23 cellular contexts compared by ENCODE assay signal in the genomic region with DNA sequence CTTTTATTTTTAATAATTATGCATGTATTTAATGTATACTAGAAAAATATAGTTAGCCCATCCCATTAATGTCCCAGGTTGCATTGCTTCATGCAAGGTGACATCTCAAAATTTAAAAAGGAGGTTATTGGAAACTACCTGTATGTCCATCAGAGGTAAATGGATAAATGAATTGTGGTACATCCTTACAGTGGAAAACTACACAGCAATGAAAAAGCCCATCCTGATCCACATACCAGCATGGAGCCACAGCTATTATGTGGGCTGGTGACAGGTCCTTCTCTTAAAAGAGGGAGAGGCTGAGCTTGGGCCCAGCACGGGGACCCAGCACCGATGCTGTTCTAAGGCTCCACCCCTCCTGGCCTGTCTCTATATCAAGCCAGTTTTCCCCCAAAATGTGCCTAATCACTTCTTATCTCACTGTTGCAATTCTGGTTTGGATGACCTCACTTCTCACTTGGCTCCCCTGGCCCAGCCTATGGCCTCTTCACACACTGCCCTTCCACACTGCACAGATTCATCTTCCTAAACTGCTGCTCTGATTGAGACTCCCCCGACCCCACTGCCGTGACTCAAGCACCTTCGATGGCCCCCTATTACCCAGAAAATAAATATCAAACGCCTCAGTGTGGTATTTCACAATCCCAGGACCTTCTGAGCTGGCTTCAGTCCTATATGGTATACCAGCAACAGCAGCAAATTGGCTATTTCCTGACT.
DNase-seq lines count a peak whose midpoint lies in the region; ATAC-seq and TF ChIP-seq lines count a peak whose summit lies in the region.
"Had no signal": no experiment of that assay in that cellular context is flagged by ENCODE, and none has a peak within 500 bp of the region (broad histone marks: within the 10 kb centered on the region; RNA-seq: fewer than 3 reads in every experiment).

No MANE protein-coding gene starts in this region.

- no peaks in the 10 kb centered on the region for H3K27me3 Mint-ChIP-seq in activated T-cell treated with anti-CD3 and anti-CD28 coated beads, Interleukin-2, amount 50 U/mL, for 72 hours (ENCODE audit: low read depth)
- H3K27me3 Mint-ChIP-seq: activated CD4-positive, alpha-beta memory T cell treated with anti-CD3 and anti-CD28 coated beads for 36 hours; CD4-positive, CD25-positive, alpha-beta regulatory T cell had no signal

- no peaks in the 10 kb centered on the region for H3K79me1 ChIP-seq in mesenchymal stem cell (replicated peaks; ENCODE audit: low read length, poor library complexity, severe bottlenecking)

- H3K27ac ChIP-seq in right cardiac atrium (ENCODE audit: low read length) (no peak overlapping the region), right atrium auricular region (no peak overlapping the region), cingulate gyrus (ENCODE audit: low read depth, low read length) (peak overlapping the region; percentile 65), mesenchymal stem cell (ENCODE audit: low read length, poor library complexity, severe bottlenecking) (no peak overlapping the region)
- H3K27ac ChIP-seq: HL-60, right lobe of liver, testis had no signal

- H2BK15ac ChIP-seq in mesenchymal stem cell (ENCODE audit: low read depth, poor library complexity, severe bottlenecking) = peak overlapping the region; percentile 41

- no peak overlapping the region for H2AFZ ChIP-seq in mesenchymal stem cell (ENCODE audit: low read depth, low read length)

- no peak overlapping the region for H2BK120ac ChIP-seq in mesenchymal stem cell (ENCODE audit: low read depth, low read length)

- no peak overlapping the region for H3K14ac ChIP-seq in mesenchymal stem cell (ENCODE audit: low read length in 2 of 2)

- peak overlapping the region; percentile 23 to 52 for H3K18ac ChIP-seq in mesenchymal stem cell (ENCODE audit: low read depth in 1 of 2, low read length in 2 of 2)

- H3K4me1 ChIP-seq in right cardiac atrium (ENCODE audit: control insufficient read depth, insufficient read depth, low read length) (peaks cover 14% of the 10 kb centered on the region), right atrium auricular region (peaks cover 0 to 28% of the 10 kb centered on the region in 2 donors), mesenchymal stem cell (ENCODE audit: control insufficient read depth, insufficient read depth, low read depth, low read length) (peaks cover 18% of the 10 kb centered on the region)
- H3K4me1 ChIP-seq: right lobe of liver had no signal

- no peak overlapping the region for H4K8ac ChIP-seq in mesenchymal stem cell (ENCODE audit: low read length)

- WGBS in right cardiac atrium = 64% methylated on average over 6 of the region's 6 CpGs
- WGBS in mesenchymal stem cell = 69% methylated on average over 6 of the region's 6 CpGs

- no peak overlapping the region for H2BK5ac ChIP-seq in mesenchymal stem cell (ENCODE audit: low read depth, low read length, poor library complexity, severe bottlenecking)

- no peak overlapping the region for H2BK12ac ChIP-seq in mesenchymal stem cell (ENCODE audit: low read length in 2 of 2)

- ATAC-seq in right cardiac atrium = peak; percentile 47 to 65
- ATAC-seq in activated T-cell treated with anti-CD3 and anti-CD28 coated beads, Interleukin-2, amount 50 U/mL, for 72 hours (replicated peaks in 1 of 2) = no peak

- H3K9me3 Mint-ChIP-seq in activated T-cell treated with anti-CD3 and anti-CD28 coated beads, Interleukin-2, amount 50 U/mL, for 72 hours = peaks cover 0 to 3% of the 10 kb centered on the region in 2 donors

- peak overlapping the region; percentile 50 for H2AK5ac ChIP-seq in mesenchymal stem cell (ENCODE audit: low read length, severe bottlenecking)

- no peak overlapping the region for H4K91ac ChIP-seq in mesenchymal stem cell (ENCODE audit: low read length)

- TF ChIP-seq CTCF in right atrium auricular region (IDR thresholded peaks at IDR 0.05) = no peak

- H3K4me2 ChIP-seq in mesenchymal stem cell (ENCODE audit: low read length, poor library complexity, severe bottlenecking) = no peak overlapping the region

- H3K36me3 Mint-ChIP-seq in activated T-cell treated with anti-CD3 and anti-CD28 coated beads, Interleukin-2, amount 50 U/mL, for 72 hours (ENCODE audit: insufficient read depth in 2 of 2) = no peaks in the 10 kb centered on the region

- intact Hi-C loops in right cardiac atrium (cut with DNase I) = loop anchor here in 1 of 4 donors (10.0 kb wide), 1 partner anchor 90 kb away; no protein-coding TSS in a partner anchor

- H3K4me3 ChIP-seq in right cardiac atrium (ENCODE audit: low read length) (no peak overlapping the region), right atrium auricular region (no peak overlapping the region), mesenchymal stem cell (ENCODE audit: insufficient read depth in 1 of 2, low read depth in 1 of 2, low read length in 2 of 2) (no peak overlapping the region)
- H3K4me3 ChIP-seq: right lobe of liver, testis had no signal

- H3K23ac ChIP-seq in mesenchymal stem cell (ENCODE audit: low read length in 2 of 2) = no peak overlapping the region

- H3K4me3 Mint-ChIP-seq in activated T-cell treated with anti-CD3 and anti-CD28 coated beads, Interleukin-2, amount 50 U/mL, for 72 hours = no peak overlapping the region
- H3K4me3 Mint-ChIP-seq: activated CD4-positive, alpha-beta memory T cell treated with anti-CD3 and anti-CD28 coated beads for 36 hours; CD4-positive, CD25-positive, alpha-beta regulatory T cell; immature natural killer cell had no signal

- H3K36me3 ChIP-seq in right atrium auricular region (no peaks in the 10 kb centered on the region), mesenchymal stem cell (ENCODE audit: control insufficient read depth in 1 of 2, insufficient read depth in 2 of 2, low read depth in 1 of 2, low read length in 2 of 2) (no peaks in the 10 kb centered on the region)
- H3K36me3 ChIP-seq: right lobe of liver had no signal

- no peak overlapping the region for H3K4ac ChIP-seq in mesenchymal stem cell (ENCODE audit: low read depth in 1 of 2, low read length in 2 of 2)

- H3K9me3 ChIP-seq in right cardiac atrium (ENCODE audit: control insufficient read depth, low read length) = no peaks in the 10 kb centered on the region
- H3K9me3 ChIP-seq in right atrium auricular region = peaks cover 0 to 10% of the 10 kb centered on the region in 2 donors
- peaks cover 17% of the 10 kb centered on the region for H3K9me3 ChIP-seq in mesenchymal stem cell (ENCODE audit: control insufficient read depth, low read length)
- H3K9me3 ChIP-seq: right lobe of liver, testis had no signal

- no peak overlapping the region for H3K9ac ChIP-seq in mesenchymal stem cell (ENCODE audit: low read length)

- no peaks in the 10 kb centered on the region for H3K4me1 Mint-ChIP-seq in activated T-cell treated with anti-CD3 and anti-CD28 coated beads, Interleukin-2, amount 50 U/mL, for 72 hours (ENCODE audit: low read depth)
- H3K4me1 Mint-ChIP-seq: immature natural killer cell had no signal

- H3K27ac Mint-ChIP-seq in activated T-cell treated with anti-CD3 and anti-CD28 coated beads, Interleukin-2, amount 50 U/mL, for 72 hours = no peak overlapping the region
- H3K27ac Mint-ChIP-seq: activated CD4-positive, alpha-beta memory T cell treated with anti-CD3 and anti-CD28 coated beads for 36 hours; CD4-positive, CD25-positive, alpha-beta regulatory T cell; immature natural killer cell had no signal

- no peaks in the 10 kb centered on the region for H3K27me3 ChIP-seq in right cardiac atrium (ENCODE audit: control insufficient read depth, insufficient read depth)
- H3K27me3 ChIP-seq in right atrium auricular region = no peaks in the 10 kb centered on the region
- no peaks in the 10 kb centered on the region for H3K27me3 ChIP-seq in mesenchymal stem cell (ENCODE audit: control insufficient read depth in 1 of 2, insufficient read depth in 1 of 2, low read length in 2 of 2)
- H3K27me3 ChIP-seq: right lobe of liver, testis had no signal

- DNase-seq in right cardiac atrium (peak in 2 of 3 donors; percentile 62 to 64), right atrium auricular region (ENCODE audit: low spot score) (no peak), mesenchymal stem cell (no peak), 8988T (no peak), dedifferentiated amniotic fluid mesenchymal stem cell (ENCODE audit: extremely low spot score) (no peak), SKM-1 treated with dmso at 0.1 percent for 144 hours (lab: John Stamatoyannopoulos, UW; ENCODE audit: unreplicated experiment) (no peak)
- no peak for DNase-seq in activated T-cell treated with anti-CD3 and anti-CD28 coated beads, Interleukin-2, amount 50 U/mL, for 72 hours
- DNase-seq: activated CD4-positive, alpha-beta memory T cell treated with anti-CD3 and anti-CD28 coated beads for 36 hours; activated naive CD4-positive, alpha-beta T cell treated with Interleukin-2 at 50 U/mL for 16 hours; activated T-cell treated with anti-CD3 and anti-CD28 coated beads for 4 hours; CD4-positive, CD25-positive, alpha-beta regulatory T cell; DMS153; GF-D8; immature natural killer cell; mammary epithelial cell; NCI-H1694; NCI-H2171 treated with DMSO at 0.1 percent for 48 hours; right lobe of liver; SIG-M5; T-helper 2 cell; testis had no signal

Comparison
In these comparisons a context has a peak if more than half of its experiments do, and no peak if none do; other contexts are left out.
1. DNase-seq: peak in right cardiac atrium (2 of 3); none in right atrium auricular region (single experiment), mesenchymal stem cell (single experiment), 8988T (single experiment), dedifferentiated amniotic fluid mesenchymal stem cell (single experiment), activated T-cell treated with anti-CD3 and anti-CD28 coated beads, Interleukin-2, amount 50 U/mL, for 72 hours (0 of 2) and SKM-1 treated with dmso at 0.1 percent for 144 hours (single experiment).
2. ATAC-seq: peak in right cardiac atrium (2 of 2); none in activated T-cell treated with anti-CD3 and anti-CD28 coated beads, Interleukin-2, amount 50 U/mL, for 72 hours (0 of 2).